Comparison of ENCODE assay signal across 8 cellular contexts in genomic region chr1:228084325-228084724, GRCh38. TPM values are rescaled to one million over a fixed set of nuclear protein-coding genes. Genes with fewer than 3 reads are reported as not detected.
DNase-seq lines count a peak whose midpoint lies in the region; ATAC-seq and TF ChIP-seq lines count a peak whose summit lies in the region.

No MANE protein-coding gene starts in this region.

- H3K4me2 ChIP-seq in parathyroid adenoma (ENCODE audit: low read length), result peak overlapping the region; percentile 57

- peaks cover 23% of the 10 kb centered on the region for H3K4me1 ChIP-seq in HAP-1
- peaks cover 61 to 79% (median 77%) of the 10 kb centered on the region in 3 donors for H3K4me1 ChIP-seq in esophagus squamous epithelium
- H3K4me1 ChIP-seq in parathyroid adenoma, result peaks cover 32% of the 10 kb centered on the region

- H3K36me3 ChIP-seq in HAP-1 (replicated peaks) (peaks cover 54% of the 10 kb centered on the region), esophagus squamous epithelium (peaks cover 0 to 6% (median 5%) of the 10 kb centered on the region in 3 donors), parathyroid adenoma (ENCODE audit: control insufficient read depth, insufficient read depth, low read length) (no peaks in the 10 kb centered on the region)

- H3K9me3 ChIP-seq in HAP-1 (no peaks in the 10 kb centered on the region), esophagus squamous epithelium (no peaks in the 10 kb centered on the region), parathyroid adenoma (ENCODE audit: control insufficient read depth, low read length) (no peaks in the 10 kb centered on the region)

- 0 to 2% methylated on average over 3 of the region's 3 CpGs for WGBS in esophagus squamous epithelium, 2 donors

- intact Hi-C loops in esophagus squamous epithelium (cut with DNase I), result loop anchor here (10.0 kb wide), 1 partner anchor 300 kb away; no protein-coding TSS in a partner anchor

- H3K27me3 ChIP-seq in HAP-1 (ENCODE audit: low read depth) (no peaks in the 10 kb centered on the region), esophagus squamous epithelium (no peaks in the 10 kb centered on the region), parathyroid adenoma (ENCODE audit: control insufficient read depth, insufficient read depth, low read length) (no peaks in the 10 kb centered on the region)

- in situ Hi-C loops in HAP-1 (cut with MboI; ENCODE audit: low sequenced_read_pairs), result no loop called here

- peak in 1 of 4 donors; percentile 25 for TF ChIP-seq POLR2A in esophagus squamous epithelium (IDR thresholded peaks at IDR 0.05)

- no peak for TF ChIP-seq CTCF in esophagus squamous epithelium (IDR thresholded peaks at IDR 0.05)
- TF ChIP-seq CTCF in parathyroid adenoma (IDR thresholded peaks at IDR 0.05), result no peak

- DNase-seq in HAP-1 (ENCODE audit: low spot score in 2 of 2), result no peak
- peak; percentile 26 for DNase-seq in SKM-1 treated with dmso at 0.1 percent for 144 hours (lab: John Stamatoyannopoulos, UW; ENCODE audit: unreplicated experiment)
- DNase-seq in esophagus squamous epithelium (lab: John Stamatoyannopoulos, UW), result no peak
- DNase-seq in stimulated activated naive CD4-positive, alpha-beta T cell treated with Interleukin-2 at 50 U/mL for 16 hours (lab: John Stamatoyannopoulos, UW), result no peak
- no peak for DNase-seq in HPDE6-E6E7 (ENCODE audit: extremely low spot score)
- DNase-seq in DMS114 treated with DMSO at 0.1 percent for 48 hours (lab: John Stamatoyannopoulos, UW; ENCODE audit: unreplicated experiment), result no peak

- H3K9ac ChIP-seq in parathyroid adenoma, result no peak overlapping the region

- H3K27ac ChIP-seq in esophagus squamous epithelium, result peak overlapping the region; percentile 99 to 100 (median 100)
- no peak overlapping the region for H3K27ac ChIP-seq in parathyroid adenoma

- peak overlapping the region; percentile 95 for H3K4me3 ChIP-seq in HAP-1
- peak overlapping the region; percentile 79 to 100 (median 98) for H3K4me3 ChIP-seq in esophagus squamous epithelium
- peak overlapping the region; percentile 95 for H3K4me3 ChIP-seq in parathyroid adenoma (ENCODE audit: low read depth, low read length)

- ATAC-seq in GM21723 (IDR thresholded peaks at IDR 0.05; ENCODE audit: unreplicated experiment), result no peak

- H2AFZ ChIP-seq in parathyroid adenoma, result no peak overlapping the region

- peaks cover 54% of the 10 kb centered on the region for H3K79me2 ChIP-seq in parathyroid adenoma

RNA-seq across cellular contexts. Expression of gene ARF1, which starts 1.8 kb away (rescaled TPM):
- 100 to 1,000 TPM; 279 to 327 (median 319) TPM for total RNA-seq in esophagus squamous epithelium

RNA-seq across cellular contexts. Expression of gene C1orf35, which starts 18.8 kb away (rescaled TPM):
- total RNA-seq in esophagus squamous epithelium, result 10 to 100 TPM in 3 of 4 donors, 1 to 10 TPM in 1; 8.5 to 21.3 (median 18.1) TPM

RNA-seq across cellular contexts. Expression of gene MRPL55, which starts 24.8 kb away (rescaled TPM):
- total RNA-seq in esophagus squamous epithelium, result 10 to 100 TPM; 33.8 to 62.2 (median 51.2) TPM

RNA-seq across cellular contexts. Expression of gene GUK1, which starts 55.8 kb away (rescaled TPM):
- total RNA-seq in esophagus squamous epithelium, result 100 to 1,000 TPM; 279 to 320 (median 302) TPM
